In genomic region chr7:151011616-151012015, GRCh38 we compare ENCODE assay signal across 5 cellular contexts. TPM values are rescaled to one million over a fixed set of nuclear protein-coding genes. Genes with fewer than 3 reads are reported as not detected.
"Had no signal": no experiment of that assay in that cellular context is flagged by ENCODE, and none has a peak within 500 bp of the region (broad histone marks: within the 10 kb centered on the region; RNA-seq: fewer than 3 reads in every experiment).

No MANE protein-coding gene starts in this region.

RNA-seq across cellular contexts. Expression of gene ATG9B, which starts 12.7 kb away (rescaled TPM):
- total RNA-seq: ascending aorta, left lobe of liver, lung microvascular endothelial cell, right atrium auricular region, skeletal muscle tissue had no signal

RNA-seq across cellular contexts. Expression of gene KCNH2, which starts 33.5 kb away (rescaled TPM):
- total RNA-seq: ascending aorta, lung microvascular endothelial cell had no signal

RNA-seq across cellular contexts. Expression of gene ASIC3, which starts 36.7 kb away (rescaled TPM):
- total RNA-seq: ascending aorta, skeletal muscle tissue had no signal
